In genomic region chr13:50915562-50915961, GRCh38 we compare ENCODE assay signal across 9 cellular contexts. TPM values are rescaled to one million over a fixed set of nuclear protein-coding genes. Genes with fewer than 3 reads are reported as not detected.
DNase-seq lines count a peak whose midpoint lies in the region; ATAC-seq and TF ChIP-seq lines count a peak whose summit lies in the region.
"Had no signal": no experiment of that assay in that cellular context is flagged by ENCODE, and none has a peak within 500 bp of the region (broad histone marks: within the 10 kb centered on the region; RNA-seq: fewer than 3 reads in every experiment).

No MANE protein-coding gene starts in this region.

- 81% methylated on average over 3 of the region's 5 CpGs for WGBS in gastroesophageal sphincter (ENCODE audit: low coverage in 1 of 2), 2 donors

- H3K36me3 Mint-ChIP-seq in CD4-positive, alpha-beta T cell (ENCODE audit: low read depth), result peaks cover 16% of the 10 kb centered on the region

- peaks cover 7% of the 10 kb centered on the region; the same call in 1 of the 2 replicates for H3F3A ChIP-seq in MM.1S (ENCODE audit: insufficient read depth, low read length)

- no peaks in the 10 kb centered on the region for H3K9me3 ChIP-seq in CD4-positive, alpha-beta T cell (ENCODE audit: control insufficient read depth, low read length)
- H3K9me3 ChIP-seq in gastroesophageal sphincter, result no peaks in the 10 kb centered on the region
- H3K9me3 ChIP-seq in MM.1S (replicated peaks; ENCODE audit: insufficient read depth, low read length), result no peaks in the 10 kb centered on the region

- no peak for TF ChIP-seq EP300 in gastroesophageal sphincter (IDR thresholded peaks at IDR 0.05)

- peak; percentile 35 for ATAC-seq in CD4-positive, alpha-beta T cell (ENCODE audit: poor library complexity)
- ATAC-seq in GM19438 (IDR thresholded peaks at IDR 0.05; ENCODE audit: low read depth, unreplicated experiment), result peak; percentile 29
- ATAC-seq in gastroesophageal sphincter, result no peak
- ATAC-seq: right cardiac atrium had no signal

- H3K4me1 ChIP-seq in gastroesophageal sphincter (peaks cover 11 to 94% (median 34%) of the 10 kb centered on the region in 3 donors), MM.1S (ENCODE audit: low read length) (peaks cover 28% of the 10 kb centered on the region)

- no peak overlapping the region for H3K9ac ChIP-seq in MM.1S (ENCODE audit: low read length)

- H3K27me3 ChIP-seq in CD4-positive, alpha-beta T cell (ENCODE audit: control insufficient read depth, insufficient read depth, low read length), result no peaks in the 10 kb centered on the region
- H3K27me3 ChIP-seq in gastroesophageal sphincter, result no peaks in the 10 kb centered on the region
- H3K27me3 ChIP-seq in MM.1S (replicated peaks; ENCODE audit: insufficient read depth, low read length), result no peaks in the 10 kb centered on the region

- H3K27me3 Mint-ChIP-seq in CD4-positive, alpha-beta T cell, result no peaks in the 10 kb centered on the region

- no peak overlapping the region for H3K27ac ChIP-seq in CD4-positive, alpha-beta T cell (ENCODE audit: low read depth, low read length)
- H3K27ac ChIP-seq in gastroesophageal sphincter, result peak overlapping the region in 3 of 4 donors; percentile 27 to 94 (median 55)
- no peak overlapping the region for H3K27ac ChIP-seq in MM.1S (ENCODE audit: low read length)

- H3K9me3 Mint-ChIP-seq in CD4-positive, alpha-beta T cell, result no peaks in the 10 kb centered on the region

- H3K4me3 ChIP-seq in gastroesophageal sphincter (no peak overlapping the region), MM.1S (ENCODE audit: low read length) (no peak overlapping the region)

- no peak overlapping the region for H3K4me2 ChIP-seq in MM.1S (ENCODE audit: low read depth, low read length)

- peak; percentile 14 for TF ChIP-seq CTCF in CD4-positive, alpha-beta T cell (IDR thresholded peaks at IDR 0.05)
- no peak for TF ChIP-seq CTCF in gastroesophageal sphincter (IDR thresholded peaks at IDR 0.05)
- no peak for TF ChIP-seq CTCF in MM.1S (IDR thresholded peaks at IDR 0.05; ENCODE audit: low read length)

- CTCF ChIA-PET in CD4-positive, alpha-beta T cell (lab: Charles Lee), result interaction anchor here (0.6 to 1.7 kb wide), 5 partner anchors 13 to 979 kb away, joined by 3 to 4 read pairs (median 4); partner anchors contain the start of gene SPRYD7

- peak overlapping the region; percentile 47 for H3K27ac Mint-ChIP-seq in CD4-positive, alpha-beta T cell

- peaks cover 88% of the 10 kb centered on the region for H3K79me2 ChIP-seq in MM.1S (ENCODE audit: low read length)

- H3K9me2 ChIP-seq in MM.1S (replicated peaks; ENCODE audit: insufficient read depth, low read length), result no peaks in the 10 kb centered on the region

- H4K20me1 ChIP-seq in MM.1S (ENCODE audit: insufficient read depth, low read length), result no peaks in the 10 kb centered on the region

- no peaks in the 10 kb centered on the region for H3K36me3 ChIP-seq in gastroesophageal sphincter
- H3K36me3 ChIP-seq in MM.1S (replicated peaks; ENCODE audit: insufficient read depth, low read length), result no peaks in the 10 kb centered on the region

- peaks cover 86% of the 10 kb centered on the region for H3K4me1 Mint-ChIP-seq in CD4-positive, alpha-beta T cell (ENCODE audit: low read depth)

- no peak for TF ChIP-seq POLR2A in gastroesophageal sphincter (IDR thresholded peaks at IDR 0.05)

- H3K4me3 Mint-ChIP-seq in CD4-positive, alpha-beta T cell, result no peak overlapping the region

- DNase-seq in CD4-positive, alpha-beta T cell, result peak in 4 of 10 experiments; percentile 7 to 21 (median 8)
- DNase-seq in SIG-M5 (lab: John Stamatoyannopoulos, UW) (peak; percentile 21), foreskin melanocyte (no peak), MM.1S (no peak), HK-2 (ENCODE audit: unreplicated experiment) (no peak), NCI-H2029 (lab: John Stamatoyannopoulos, UW) (no peak)
- DNase-seq: right cardiac atrium had no signal

- POLR2A ChIA-PET in CD4-positive, alpha-beta T cell (lab: Charles Lee), result interaction anchor here (1.1 to 3.0 kb wide), 4 partner anchors 12 to 918 kb away, joined by 3 to 12 read pairs (median 6); partner anchors contain the start of gene TRIM13

- no peak overlapping the region for H2AFZ ChIP-seq in MM.1S (ENCODE audit: low read length)

- intact Hi-C loops in CD4-positive, alpha-beta T cell (cut with DNase I, micrococcal nuclease), result loop anchor here (10.0 kb wide), 5 partner anchors 381 to 1241 kb away; partner anchors contain the start of gene KPNA3 (in 1 of the 2)

RNA-seq across cellular contexts. Expression of gene RNASEH2B, which starts 6.0 kb away (rescaled TPM):
- 10 to 100 TPM; 68.4 to 74.6 TPM for total RNA-seq in CD4-positive, alpha-beta T cell
- total RNA-seq in gastroesophageal sphincter, result 10 to 100 TPM; 31.6 to 76.5 (median 51.6) TPM

Comparison
In these comparisons a context has a peak if more than half of its experiments do, and no peak if none do; other contexts are left out.
1. H3K27ac ChIP-seq: peak in gastroesophageal sphincter (3 of 4); none in CD4-positive, alpha-beta T cell (single experiment) and MM.1S (single experiment).